In the genomic region with DNA sequence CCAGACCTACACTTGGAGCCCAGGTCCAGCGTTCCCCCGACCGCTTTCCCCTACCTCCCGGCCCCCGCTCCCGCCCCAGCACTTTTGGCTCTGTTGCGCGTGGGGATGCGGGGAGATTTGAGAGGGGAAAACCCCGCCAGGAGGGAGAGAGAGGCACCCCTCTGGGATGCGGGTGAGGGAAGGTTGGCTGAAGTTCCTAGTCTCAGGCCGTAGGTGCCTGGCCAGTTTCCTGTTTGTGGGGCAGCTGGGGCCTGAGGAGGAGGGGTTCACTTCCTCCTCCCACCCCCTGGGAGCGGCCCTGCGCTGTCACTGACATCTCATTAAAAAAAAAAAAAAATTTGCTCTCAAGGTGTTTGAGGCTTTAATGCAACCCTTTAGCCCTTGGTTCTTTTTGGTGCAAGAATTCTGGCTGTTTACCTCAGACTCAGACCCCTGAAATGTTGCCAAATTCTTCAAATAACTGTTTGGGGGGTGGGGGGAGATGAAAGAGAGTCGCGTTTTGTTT, we compare ENCODE assay signal across 8 cellular contexts. TPM values are rescaled to one million over a fixed set of nuclear protein-coding genes. Genes with fewer than 3 reads are reported as not detected.
A peak's percentile ranks its signal among the peaks of the same experiment; 100 is the strongest.
DNase-seq lines count a peak whose midpoint lies in the region; ATAC-seq and TF ChIP-seq lines count a peak whose summit lies in the region.

No MANE protein-coding gene starts in this region.

- WGBS in testis, 2 donors: 33 to 52% methylated on average over 8 to 16 of the region's 16 CpGs

- no peak overlapping the region for H3K9ac ChIP-seq in KMS-11

- ATAC-seq in GM21737 (IDR thresholded peaks at IDR 0.05; ENCODE audit: unreplicated experiment): no peak

- in situ Hi-C loops in astrocyte of the spinal cord (cut with HindIII; ENCODE audit: low sequenced_read_pairs): loop anchor here (10.0 kb wide), 1 partner anchor 567 kb away; no protein-coding TSS in a partner anchor

- H3K27me3 ChIP-seq in KMS-11 (ENCODE audit: insufficient read depth, low read depth) (peaks cover 13% of the 10 kb centered on the region), testis (no peaks in the 10 kb centered on the region)

- H2AFZ ChIP-seq in KMS-11 (ENCODE audit: low read depth): peak overlapping the region; percentile 70; the same call in 1 of the 2 replicates

- peaks cover 25% of the 10 kb centered on the region for H3K4me1 ChIP-seq in KMS-11 (ENCODE audit: low read depth, poor library complexity, severe bottlenecking)
- peaks cover 24% of the 10 kb centered on the region for H3K4me1 ChIP-seq in testis

- H3K27ac ChIP-seq in KMS-11: no peak overlapping the region
- no peak overlapping the region for H3K27ac ChIP-seq in testis

- peak; percentile 25 for DNase-seq in stimulated activated CD4-positive, alpha-beta T cell treated with anti-CD3 and anti-CD28 coated beads, Interleukin-4, amount 100 ng/mL, for 1 hour
- no peak for DNase-seq in stimulated activated CD4-positive, alpha-beta T cell treated with anti-CD3 and anti-CD28 coated beads, Interleukin-2, amount 100 ng/mL, for 48 hours
- DNase-seq in astrocyte of the spinal cord (ENCODE audit: low read depth, low spot score): peak; percentile 29
- DNase-seq in left kidney (ENCODE audit: low read depth, low spot score): peak; percentile 57
- no peak for DNase-seq in testis
- no peak for DNase-seq in HuH-7 (ENCODE audit: low spot score)

- H3K4me2 ChIP-seq in KMS-11: peak overlapping the region; percentile 40; the same call in 1 of the 2 replicates

- H3K9me3 ChIP-seq in testis: no peaks in the 10 kb centered on the region

- peak overlapping the region; percentile 7 for H3K4me3 ChIP-seq in KMS-11 (IDR thresholded peaks at IDR 0.05; ENCODE audit: insufficient read depth, low read depth, low read length)
- H3K4me3 ChIP-seq in astrocyte of the spinal cord (ENCODE audit: low read depth, low read length): peak overlapping the region; percentile 86
- peak overlapping the region; percentile 63 to 77 for H3K4me3 ChIP-seq in testis

- no peak for TF ChIP-seq POLR2A in testis (IDR thresholded peaks at IDR 0.05)

- no peaks in the 10 kb centered on the region for H3K79me2 ChIP-seq in KMS-11 (ENCODE audit: insufficient read depth, low read depth)

- no peaks in the 10 kb centered on the region for H3K36me3 ChIP-seq in KMS-11 (ENCODE audit: insufficient read depth)
- no peaks in the 10 kb centered on the region for H3K36me3 ChIP-seq in testis (ENCODE audit: low read depth, missing control alignments)

- no peaks in the 10 kb centered on the region for H4K20me1 ChIP-seq in KMS-11 (ENCODE audit: insufficient read depth)

- TF ChIP-seq CTCF in KMS-11 (conservative IDR thresholded peaks at IDR 0.05; ENCODE audit: low read depth, low read length): no peak
- no peak for TF ChIP-seq CTCF in astrocyte of the spinal cord (IDR thresholded peaks at IDR 0.05; ENCODE audit: low read depth, low read length)
- TF ChIP-seq CTCF in testis (IDR thresholded peaks at IDR 0.05): no peak

- intact Hi-C loops in testis (cut with DNase I; ENCODE audit: low total_unique reads): loop anchor here (5.0 kb wide), 2 partner anchors 414 to 569 kb away; no protein-coding TSS in a partner anchor

RNA-seq across cellular contexts. Expression of a gene that starts 2.6 kb away (rescaled TPM):
- total RNA-seq in testis: 10 to 100 TPM; 13.1 to 22.1 TPM
- 7.5 TPM for polyA plus RNA-seq in testis (ENCODE audit: insufficient read depth, low read depth, low replicate concordance)

RNA-seq across cellular contexts. Expression of a gene that starts 16.3 kb away (rescaled TPM):
- total RNA-seq in testis: 10 to 100 TPM; 50.5 to 56.1 TPM
- 47.4 TPM for polyA plus RNA-seq in testis (ENCODE audit: insufficient read depth, low read depth, low replicate concordance)

RNA-seq across cellular contexts. Expression of a gene that starts 55.0 kb away (rescaled TPM):
- total RNA-seq in testis: 10 to 100 TPM; 10.7 to 14.9 TPM
- 6.8 TPM for polyA plus RNA-seq in testis (ENCODE audit: insufficient read depth, low read depth, low replicate concordance)

Comparison
In these comparisons a context has a peak if more than half of its experiments do, and no peak if none do; other contexts are left out.
1. DNase-seq: peak in stimulated activated CD4-positive, alpha-beta T cell treated with anti-CD3 and anti-CD28 coated beads, Interleukin-4, amount 100 ng/mL, for 1 hour (single experiment), astrocyte of the spinal cord (single experiment) and left kidney (single experiment); none in stimulated activated CD4-positive, alpha-beta T cell treated with anti-CD3 and anti-CD28 coated beads, Interleukin-2, amount 100 ng/mL, for 48 hours (0 of 2), testis (single experiment) and HuH-7 (single experiment).
2. H3K4me3 ChIP-seq: peak in every context shown above with its lines; median percentile 86 in astrocyte of the spinal cord; 70 in testis; 7 in KMS-11.